Comparison of ENCODE assay signal across 9 cellular contexts in the genomic region with DNA sequence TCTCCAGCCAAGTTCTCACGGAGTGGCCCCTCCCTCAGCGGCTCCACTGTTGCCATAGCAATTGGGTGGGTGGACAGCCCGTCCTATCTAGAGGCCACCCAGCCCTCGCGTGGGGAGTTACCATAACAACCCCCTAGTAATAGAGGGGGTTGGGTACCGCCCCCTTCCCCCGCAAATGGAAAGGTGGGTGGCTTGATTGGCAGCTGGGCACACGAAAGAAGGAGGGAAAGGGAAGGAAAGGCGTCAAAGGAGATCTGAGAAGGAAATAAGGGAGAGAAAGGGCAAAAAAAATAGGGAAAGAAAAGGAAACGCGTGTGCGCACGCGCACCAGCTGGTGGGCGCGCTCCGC. TPM values are rescaled to one million over a fixed set of nuclear protein-coding genes. Genes with fewer than 3 reads are reported as not detected.
A peak's percentile ranks its signal among the peaks of the same experiment; 100 is the strongest.
DNase-seq lines count a peak whose midpoint lies in the region; ATAC-seq and TF ChIP-seq lines count a peak whose summit lies in the region.
"Not testable (repeated sequence)": the region's sequence is repeated elsewhere in the genome, so short reads cannot be mapped to it uniquely, and the experiment has no call there.
"Had no signal": no experiment of that assay in that cellular context is flagged by ENCODE, and none has a peak within 500 bp of the region (broad histone marks: within the 10 kb centered on the region; RNA-seq: fewer than 3 reads in every experiment).

No MANE protein-coding gene starts in this region.

- BruUV-seq in IMR-90 (replicated peaks; lab: Mats Ljungman, UMichigan): not testable (repeated sequence)

- H2BK20ac ChIP-seq in IMR-90 (ENCODE audit: low read depth, low read length): not testable (repeated sequence)

- not testable (repeated sequence) for H4K5ac ChIP-seq in IMR-90 (ENCODE audit: low read depth, low read length)

- H2BK15ac ChIP-seq in IMR-90 (ENCODE audit: low read depth, low read length): not testable (repeated sequence)

- H2BK5ac ChIP-seq in IMR-90 (ENCODE audit: low read depth, low read length, poor library complexity, severe bottlenecking): peak overlapping the region; percentile 29

- H3K4me1 ChIP-seq in IMR-90 (ENCODE audit: control insufficient read depth, insufficient read depth, low read length); iPS-18a (ENCODE audit: control insufficient read depth, low read depth, low read length): not testable (repeated sequence)
- H3K4me1 ChIP-seq in colonic mucosa (peaks cover 12% of the 10 kb centered on the region), osteoblast (ENCODE audit: insufficient read depth, low read length) (peaks cover 11% of the 10 kb centered on the region), upper lobe of left lung (peaks cover 25 to 46% (median 35%) of the 10 kb centered on the region in 4 donors)

- no CpG with 5 or more reads among the region's 17 CpGs for WGBS in IMR-90 (ENCODE audit: extremely low coverage in 2 of 2, insufficient read length in 1 of 2), 2 experiments
- 0 to 1% methylated on average over 8 to 12 of the region's 17 CpGs for WGBS in upper lobe of left lung, 2 donors

- H4K20me1 ChIP-seq in IMR-90 (ENCODE audit: insufficient read depth, low read length): peaks cover 30% of the 10 kb centered on the region
- H4K20me1 ChIP-seq in osteoblast (ENCODE audit: insufficient read depth, low read length): peaks cover 27% of the 10 kb centered on the region

- H3K9me3 Mint-ChIP-seq in activated CD4-positive, alpha-beta memory T cell treated with anti-CD3 and anti-CD28 coated beads for 36 hours: not testable (repeated sequence)

- not testable (repeated sequence) for DNase-seq in HEK293T (ENCODE audit: extremely low spot score); IMR-90; activated CD4-positive, alpha-beta memory T cell treated with anti-CD3 and anti-CD28 coated beads for 36 hours; colonic mucosa; osteoblast (ENCODE audit: insufficient read length, low spot score, missing footprints); upper lobe of left lung

- 0 out of 2 replicates have a peak overlapping the region, but pooled peaks have one; percentile 52 for H3K4ac ChIP-seq in IMR-90 (ENCODE audit: low read depth, low read length)

- TF ChIP-seq EP300 in upper lobe of left lung (IDR thresholded peaks at IDR 0.05): not testable (repeated sequence)

- H3K23ac ChIP-seq in IMR-90 (ENCODE audit: low read depth, low read length): not testable (repeated sequence)

- H3K27ac ChIP-seq in IMR-90 (ENCODE audit: insufficient read depth, low read length) (peak overlapping the region; percentile 63), colonic mucosa (peak overlapping the region; percentile 98), osteoblast (ENCODE audit: low read depth, low read length) (peak overlapping the region; percentile 85), upper lobe of left lung (peak overlapping the region; percentile 83 to 97 (median 88))
- H3K27ac ChIP-seq in iPS-18a (ENCODE audit: low read length): not testable (repeated sequence)

- POLR2A ChIA-PET in HEK293T (lab: Yijun Ruan, JAX): interaction anchor here (0.7 to 2.3 kb wide), 3 partner anchors 14 to 43 kb away, joined by 4 to 12 read pairs (median 4); partner anchors contain the start of genes GLTPD2 and PLD2
- POLR2A ChIA-PET in IMR-90 (lab: Charles Lee; ENCODE audit: unreplicated experiment); activated CD4-positive, alpha-beta memory T cell treated with anti-CD3 and anti-CD28 coated beads for 36 hours (lab: Charles Lee): not testable (repeated sequence)

- H2BK120ac ChIP-seq in IMR-90 (ENCODE audit: low read depth, low read length): not testable (repeated sequence)

- H3K36me3 ChIP-seq in IMR-90 (ENCODE audit: control insufficient read depth, insufficient read depth, low read length); colonic mucosa; iPS-18a (ENCODE audit: control insufficient read depth, low read depth, low read length); osteoblast (ENCODE audit: insufficient read depth, low read length); upper lobe of left lung: not testable (repeated sequence)

- not testable (repeated sequence) for H3K9me3 ChIP-seq in IMR-90 (ENCODE audit: control insufficient read depth, insufficient read depth, low read length); colonic mucosa; iPS-18a (ENCODE audit: control insufficient read depth, low read depth, low read length); osteoblast (ENCODE audit: low read depth, low read length); upper lobe of left lung

- not testable (repeated sequence) for TF ChIP-seq CTCF in IMR-90 (conservative IDR thresholded peaks at IDR 0.05; ENCODE audit: low read depth, low read length); colonic mucosa (IDR thresholded peaks at IDR 0.05); osteoblast (IDR thresholded peaks at IDR 0.05; ENCODE audit: extremely low read depth, low read depth, low read length); upper lobe of left lung (IDR thresholded peaks at IDR 0.05)

- not testable (repeated sequence) for H3K14ac ChIP-seq in IMR-90 (replicated peaks; ENCODE audit: low read depth, low read length)

- in situ Hi-C loops in IMR-90 (cut with MboI; ENCODE audit: low sequenced_read_pairs): not testable (repeated sequence)

- CTCF ChIA-PET in HEK293T (lab: Yijun Ruan, JAX): interaction anchor here (0.6 kb wide), 1 partner anchor 230 kb away, joined by 4 read pairs; no protein-coding TSS in a partner anchor
- CTCF ChIA-PET in IMR-90 (lab: Yijun Ruan, JAX): not testable (repeated sequence)
- CTCF ChIA-PET in activated CD4-positive, alpha-beta memory T cell treated with anti-CD3 and anti-CD28 coated beads for 36 hours (lab: Charles Lee): interaction anchor here (0.6 to 2.2 kb wide), 2 partner anchors 43 to 1097 kb away, joined by 4 to 9 read pairs; no protein-coding TSS in a partner anchor

- H2AK9ac ChIP-seq in IMR-90 (replicated peaks; ENCODE audit: low read depth, low read length, poor library complexity): not testable (repeated sequence)

- ATAC-seq in GM18502 (IDR thresholded peaks at IDR 0.05; ENCODE audit: poor library complexity, unreplicated experiment): peak; percentile 25
- peak; percentile 31 for ATAC-seq in IMR-90 (ENCODE audit: low read depth)
- peak in 1 of 2 donors; percentile 57 for ATAC-seq in upper lobe of left lung (ENCODE audit: low FRiP score in 2 of 2)

- peak overlapping the region; percentile 59 for H3K9ac ChIP-seq in IMR-90 (ENCODE audit: low read depth, low read length)
- H3K9ac ChIP-seq in colonic mucosa (ENCODE audit: low read depth in 2 of 2, low read length in 2 of 2): peak overlapping the region in 1 of 2 donors; percentile 90
- peak overlapping the region; percentile 61 for H3K9ac ChIP-seq in iPS-18a (ENCODE audit: low read length)

- H3K56ac ChIP-seq in IMR-90 (ENCODE audit: extremely low read depth, insufficient read depth, low read length): not testable (repeated sequence)

- peaks cover 25% of the 10 kb centered on the region for H3K4me1 Mint-ChIP-seq in activated CD4-positive, alpha-beta memory T cell treated with anti-CD3 and anti-CD28 coated beads for 36 hours (ENCODE audit: low read depth)

- TF ChIP-seq POLR2A in IMR-90 (IDR thresholded peaks at IDR 0.05; ENCODE audit: low read depth, low read length); upper lobe of left lung (IDR thresholded peaks at IDR 0.05): not testable (repeated sequence)

- not testable (repeated sequence) for H4K91ac ChIP-seq in IMR-90 (ENCODE audit: insufficient read depth, low read depth, low read length)

- peak overlapping the region in 1 of 2 experiments; percentile 91; a peak in 1 of 4 replicates for H4K8ac ChIP-seq in IMR-90 (ENCODE audit: low read depth in 2 of 2, low read length in 2 of 2)

- H3K4me2 ChIP-seq in IMR-90 (ENCODE audit: low read depth, low read length) (peak overlapping the region; percentile 53; the same call in 1 of the 2 replicates), osteoblast (ENCODE audit: insufficient read depth, low read length) (peak overlapping the region; percentile 100)

- H3K18ac ChIP-seq in IMR-90 (ENCODE audit: low read depth, low read length): not testable (repeated sequence)

- H3K79me1 ChIP-seq in IMR-90 (ENCODE audit: low read depth in 1 of 2, low read length in 2 of 2): peaks cover 19 to 42% of the 10 kb centered on the region in 2 experiments; a peak in 3 of 4 replicates

- dilution Hi-C loops in IMR-90 (cut with HindIII; ENCODE audit: low sequenced_read_pairs, unreplicated experiment): not testable (repeated sequence)

- not testable (repeated sequence) for H3K27me3 ChIP-seq in IMR-90 (ENCODE audit: control insufficient read depth, insufficient read depth, low read length); colonic mucosa; iPS-18a (ENCODE audit: control insufficient read depth, insufficient read depth, low read length); osteoblast (ENCODE audit: insufficient read depth, low read length); upper lobe of left lung

- H2AFZ ChIP-seq in IMR-90 (replicated peaks; ENCODE audit: low read length, poor library complexity) (peak overlapping the region; percentile 75), osteoblast (ENCODE audit: low read length) (peak overlapping the region; percentile 86)

- TF ChIP-seq RAD21 in IMR-90 (IDR thresholded peaks at IDR 0.05; ENCODE audit: low read length): not testable (repeated sequence)

- peak overlapping the region; percentile 87 for H3K4me3 Mint-ChIP-seq in activated CD4-positive, alpha-beta memory T cell treated with anti-CD3 and anti-CD28 coated beads for 36 hours

- H2AK5ac ChIP-seq in IMR-90 (ENCODE audit: low read depth, low read length): not testable (repeated sequence)

- peak overlapping the region; percentile 88 for H3K27ac Mint-ChIP-seq in activated CD4-positive, alpha-beta memory T cell treated with anti-CD3 and anti-CD28 coated beads for 36 hours

- peaks cover 17% of the 10 kb centered on the region for H3K9me1 ChIP-seq in IMR-90 (ENCODE audit: insufficient read depth, low read length)

- H3K36me3 Mint-ChIP-seq in activated CD4-positive, alpha-beta memory T cell treated with anti-CD3 and anti-CD28 coated beads for 36 hours: not testable (repeated sequence)

- H3K79me2 ChIP-seq in osteoblast (ENCODE audit: insufficient read depth, low read length): peaks cover 45% of the 10 kb centered on the region

- intact Hi-C loops in IMR-90 (cut with micrococcal nuclease); colonic mucosa (cut with DNase I): not testable (repeated sequence)
- intact Hi-C loops in activated CD4-positive, alpha-beta memory T cell treated with anti-CD3 and anti-CD28 coated beads for 36 hours (cut with micrococcal nuclease): loop anchor here (1.0 to 10.0 kb wide), 4 partner anchors 36 to 123 kb away; partner anchors contain the start of genes ARRB2, MED11 and PSMB6

- not testable (repeated sequence) for H3K27me3 Mint-ChIP-seq in activated CD4-positive, alpha-beta memory T cell treated with anti-CD3 and anti-CD28 coated beads for 36 hours

- H3K4me3 ChIP-seq in IMR-90 (ENCODE audit: insufficient read depth, low read depth, low read length) (peak overlapping the region; percentile 77), colonic mucosa (peak overlapping the region; percentile 94), iPS-18a (ENCODE audit: low read length) (peak overlapping the region; percentile 65), osteoblast (ENCODE audit: insufficient read depth, low read length) (peak overlapping the region; percentile 93), upper lobe of left lung (peak overlapping the region; percentile 63 to 93 (median 74))

RNA-seq across cellular contexts. Expression of gene MINK1, which starts 0.3 kb away (rescaled TPM):
- total RNA-seq in IMR-90 (2012; rRNA removed) (12.2 and 12.8 TPM in 2 replicates), colonic mucosa (100 to 1,000 TPM; 172 to 215 TPM), osteoblast (34.4 and 35.9 TPM in 2 replicates), upper lobe of left lung (100 to 1,000 TPM in 4 of 6 donors, 10 to 100 TPM in 2; 52.3 to 311 (median 136) TPM)
- polyA plus RNA-seq in IMR-90 (2012; rRNA removed): 40.9 and 41.3 TPM in 2 replicates
- polyA plus RNA-seq in IMR-90 (2012; cell fraction: cytosol; rRNA removed): 32.0 and 34.9 TPM in 2 replicates
- 214 and 296 TPM in 2 replicates for polyA plus RNA-seq in IMR-90 (2012; cell fraction: nucleus; rRNA removed; ENCODE audit: low replicate concordance)
- total RNA-seq in activated CD4-positive, alpha-beta memory T cell treated with anti-CD3 and anti-CD28 coated beads for 36 hours: 10 to 100 TPM; 67.5 to 79.3 TPM

RNA-seq across cellular contexts. Expression of gene PLD2, which starts 25.9 kb away (rescaled TPM):
- 9.4 and 12.5 TPM in 2 replicates for total RNA-seq in IMR-90 (2012; rRNA removed)
- polyA plus RNA-seq in IMR-90 (2012; rRNA removed): 28.0 and 28.8 TPM in 2 replicates
- 12.4 and 16.5 TPM in 2 replicates for polyA plus RNA-seq in IMR-90 (2012; cell fraction: cytosol; rRNA removed)
- 159 and 191 TPM in 2 replicates for polyA plus RNA-seq in IMR-90 (2012; cell fraction: nucleus; rRNA removed; ENCODE audit: low replicate concordance)
- total RNA-seq in activated CD4-positive, alpha-beta memory T cell treated with anti-CD3 and anti-CD28 coated beads for 36 hours: 10 to 100 TPM; 15.8 to 19.3 TPM
- total RNA-seq in colonic mucosa: 10 to 100 TPM; 18.8 to 28.3 TPM
- 18.9 and 19.9 TPM in 2 replicates for total RNA-seq in osteoblast
- total RNA-seq in upper lobe of left lung: 10 to 100 TPM; 15.0 to 51.3 (median 37.6) TPM

RNA-seq across cellular contexts. Expression of gene PSMB6, which starts 36.8 kb away (rescaled TPM):
- total RNA-seq in IMR-90 (2012; rRNA removed) (217 and 244 TPM in 2 replicates), colonic mucosa (100 to 1,000 TPM in 1 of 2 donors, 10 to 100 TPM in 1; 97.5 to 171 TPM), osteoblast (109 and 113 TPM in 2 replicates), upper lobe of left lung (100 to 1,000 TPM in 4 of 6 donors, 10 to 100 TPM in 2; 44.0 to 149 (median 110) TPM)
- polyA plus RNA-seq in IMR-90 (2012; rRNA removed): 254 and 291 TPM in 2 replicates
- 313 and 446 TPM in 2 replicates for polyA plus RNA-seq in IMR-90 (2012; cell fraction: cytosol; rRNA removed)
- 108 and 126 TPM in 2 replicates for polyA plus RNA-seq in IMR-90 (2012; cell fraction: nucleus; rRNA removed; ENCODE audit: low replicate concordance)
- total RNA-seq in activated CD4-positive, alpha-beta memory T cell treated with anti-CD3 and anti-CD28 coated beads for 36 hours: 100 to 1,000 TPM; 165 to 177 TPM

RNA-seq across cellular contexts. Expression of gene GLTPD2, which starts 44.0 kb away (rescaled TPM):
- total RNA-seq in IMR-90 (2012; rRNA removed): not detected in 2 replicates
- polyA plus RNA-seq in IMR-90 (2012; rRNA removed): not detected in 2 replicates
- not detected in 2 replicates for polyA plus RNA-seq in IMR-90 (2012; cell fraction: cytosol; rRNA removed)
- polyA plus RNA-seq in IMR-90 (2012; cell fraction: nucleus; rRNA removed; ENCODE audit: low replicate concordance): not detected in 2 replicates
- total RNA-seq in activated CD4-positive, alpha-beta memory T cell treated with anti-CD3 and anti-CD28 coated beads for 36 hours: not detected
- under 1 TPM; 0.35 to 0.40 TPM for total RNA-seq in colonic mucosa
- total RNA-seq in osteoblast: not detected in 2 replicates
- total RNA-seq in upper lobe of left lung: under 1 TPM in 2 of 6 donors, not detected in 4; 0.24 to 0.97 TPM
- total RNA-seq: lung microvascular endothelial cell had no signal
